In the genomic region with DNA sequence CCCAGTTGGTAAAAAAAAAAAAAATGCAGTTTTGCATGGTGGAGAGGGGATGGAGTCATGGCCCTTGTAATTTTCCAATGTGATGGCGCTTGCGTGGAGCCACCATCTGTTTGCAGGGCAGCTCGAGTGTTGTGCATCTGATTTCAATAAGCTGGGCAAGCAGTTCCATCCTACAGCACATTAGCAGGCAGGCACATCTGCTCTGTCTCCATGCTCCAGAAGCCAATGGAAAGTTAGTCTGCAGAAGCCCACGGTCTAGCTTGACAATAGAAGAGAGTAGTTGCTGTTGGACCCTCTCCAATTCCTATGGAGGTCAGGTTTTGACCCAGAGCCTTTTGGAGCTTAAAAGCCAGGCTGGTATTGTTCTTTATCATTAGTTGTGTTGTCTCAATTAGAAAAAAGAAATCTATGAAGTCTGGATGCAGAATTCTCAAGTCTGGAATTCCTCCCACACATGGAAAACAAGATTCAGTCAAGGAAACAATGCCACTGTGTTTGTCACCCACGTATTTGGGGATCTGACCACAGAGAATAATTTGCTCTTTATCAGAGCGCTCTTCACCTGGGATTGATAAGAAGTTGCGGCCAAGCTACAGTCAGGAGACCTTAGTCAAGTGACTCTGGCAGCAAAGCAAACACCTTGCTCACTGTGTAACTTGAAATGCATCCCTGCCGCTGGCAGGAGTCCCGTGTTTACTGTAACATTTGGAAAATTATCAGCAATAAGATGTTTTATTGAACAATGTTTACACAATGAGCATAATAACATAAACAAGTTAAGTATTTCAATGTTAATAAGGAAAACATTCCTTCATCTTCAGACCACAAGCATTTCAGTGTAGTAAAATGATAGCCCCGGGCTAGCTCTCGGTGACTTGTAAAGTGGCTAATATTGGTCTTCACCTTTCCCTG, we compare ENCODE assay signal across 16 cellular contexts. TPM values are rescaled to one million over a fixed set of nuclear protein-coding genes. Genes with fewer than 3 reads are reported as not detected.
A peak's percentile ranks its signal among the peaks of the same experiment; 100 is the strongest.
DNase-seq lines count a peak whose midpoint lies in the region; ATAC-seq and TF ChIP-seq lines count a peak whose summit lies in the region.
"Had no signal": no experiment of that assay in that cellular context is flagged by ENCODE, and none has a peak within 500 bp of the region (broad histone marks: within the 10 kb centered on the region; RNA-seq: fewer than 3 reads in every experiment).

No MANE protein-coding gene starts in this region.

- peak overlapping the region; percentile 11 for H3K27ac Mint-ChIP-seq in HFFc6
- no peak overlapping the region for H3K27ac Mint-ChIP-seq in CD8-positive, alpha-beta memory T cell
- H3K27ac Mint-ChIP-seq: activated naive CD4-positive, alpha-beta T cell treated with anti-CD3 and anti-CD28 coated beads, Interleukin-2, amount 10 ng/mL, durations not matched to agents 7 days and 5 days; endodermal cell had no signal

- no peaks in the 10 kb centered on the region for H3K36me3 ChIP-seq in CD8-positive, alpha-beta memory T cell (ENCODE audit: insufficient read depth, low read length)
- H3K36me3 ChIP-seq: brain microvascular endothelial cell had no signal

- peaks cover 99% of the 10 kb centered on the region for H3K4me1 Mint-ChIP-seq in HFFc6 (ENCODE audit: low read depth)
- no peaks in the 10 kb centered on the region for H3K4me1 Mint-ChIP-seq in CD8-positive, alpha-beta memory T cell
- H3K4me1 Mint-ChIP-seq: activated naive CD4-positive, alpha-beta T cell treated with anti-CD3 and anti-CD28 coated beads, Interleukin-2, amount 10 ng/mL, durations not matched to agents 7 days and 5 days had no signal

- H3K4me3 ChIP-seq in fibroblast of villous mesenchyme (ENCODE audit: low read depth, low read length): no peak overlapping the region
- H3K4me3 ChIP-seq in coronary artery: no peak overlapping the region
- H3K4me3 ChIP-seq in CD8-positive, alpha-beta memory T cell (ENCODE audit: low read length): no peak overlapping the region

- H3K36me3 Mint-ChIP-seq in HFFc6 (ENCODE audit: low read depth): peaks cover 80% of the 10 kb centered on the region
- no peaks in the 10 kb centered on the region for H3K36me3 Mint-ChIP-seq in CD8-positive, alpha-beta memory T cell
- H3K36me3 Mint-ChIP-seq: activated naive CD4-positive, alpha-beta T cell treated with anti-CD3 and anti-CD28 coated beads, Interleukin-2, amount 10 ng/mL, durations not matched to agents 7 days and 5 days had no signal

- CTCF ChIA-PET in CD8-positive, alpha-beta memory T cell (lab: Charles Lee): no interaction called here

- H3K27me3 ChIP-seq in CD8-positive, alpha-beta memory T cell (ENCODE audit: insufficient read depth, low read length, poor library complexity, severe bottlenecking): no peaks in the 10 kb centered on the region
- H3K27me3 ChIP-seq: brain microvascular endothelial cell had no signal

- H3K9me3 Mint-ChIP-seq in HFFc6: no peaks in the 10 kb centered on the region
- peaks cover 0 to 3% (median 0%) of the 10 kb centered on the region in 5 donors for H3K9me3 Mint-ChIP-seq in CD8-positive, alpha-beta memory T cell
- H3K9me3 Mint-ChIP-seq: activated naive CD4-positive, alpha-beta T cell treated with anti-CD3 and anti-CD28 coated beads, Interleukin-2, amount 10 ng/mL, durations not matched to agents 7 days and 5 days; endodermal cell had no signal

- peaks cover 7% of the 10 kb centered on the region for H3K27me3 Mint-ChIP-seq in HFFc6 (ENCODE audit: insufficient read depth)
- H3K27me3 Mint-ChIP-seq in CD8-positive, alpha-beta memory T cell: peaks cover 0 to 5% of the 10 kb centered on the region in 2 donors
- H3K27me3 Mint-ChIP-seq: activated naive CD4-positive, alpha-beta T cell treated with anti-CD3 and anti-CD28 coated beads, Interleukin-2, amount 10 ng/mL, durations not matched to agents 7 days and 5 days had no signal

- H3K27ac ChIP-seq in coronary artery: no peak overlapping the region
- no peak overlapping the region for H3K27ac ChIP-seq in CD8-positive, alpha-beta memory T cell (ENCODE audit: low read depth, low read length)
- H3K27ac ChIP-seq: brain microvascular endothelial cell had no signal

- no peaks in the 10 kb centered on the region for H3K4me1 ChIP-seq in CD8-positive, alpha-beta memory T cell (ENCODE audit: insufficient read depth, low read length)

- no peak for TF ChIP-seq CTCF in HFFc6 (IDR thresholded peaks at IDR 0.05)
- TF ChIP-seq CTCF in fibroblast of villous mesenchyme (IDR thresholded peaks at IDR 0.05; ENCODE audit: insufficient read depth, low read depth, low read length): no peak
- no peak for TF ChIP-seq CTCF in coronary artery (IDR thresholded peaks at IDR 0.05)

- DNase-seq in Ammon's horn (ENCODE audit: low spot score) (peak; percentile 16), HFFc6 (no peak), NCI-H774 (lab: John Stamatoyannopoulos, UW) (peak; percentile 37), fibroblast of villous mesenchyme (ENCODE audit: low read depth) (peak; percentile 70), coronary artery (ENCODE audit: low spot score) (no peak), SKM-1 (lab: John Stamatoyannopoulos, UW; ENCODE audit: unreplicated experiment) (no peak)
- DNase-seq in CD8-positive, alpha-beta memory T cell: no peak
- DNase-seq: activated naive CD4-positive, alpha-beta T cell treated with anti-CD3 and anti-CD28 coated beads, Interleukin-2, amount 10 ng/mL, durations not matched to agents 7 days and 5 days; brain microvascular endothelial cell; DND-41; endodermal cell; MM.1S; stimulated activated CD4-positive, alpha-beta T cell treated with anti-CD3 and anti-CD28 coated beads, Interleukin-12 subunit alpha, Interleukin-12 subunit beta, amount 100 ng/mL, for 4 hours had no signal

- POLR2A ChIA-PET in CD8-positive, alpha-beta memory T cell (lab: Charles Lee): no interaction called here

- no peak overlapping the region; the same call in 1 of the 2 replicates for H3K4me3 Mint-ChIP-seq in HFFc6
- H3K4me3 Mint-ChIP-seq in CD8-positive, alpha-beta memory T cell: no peak overlapping the region
- H3K4me3 Mint-ChIP-seq: activated naive CD4-positive, alpha-beta T cell treated with anti-CD3 and anti-CD28 coated beads, Interleukin-2, amount 10 ng/mL, durations not matched to agents 7 days and 5 days; endodermal cell had no signal

- ATAC-seq in HG03108 (IDR thresholded peaks at IDR 0.05; ENCODE audit: unreplicated experiment): no peak

- H3K9me3 ChIP-seq in CD8-positive, alpha-beta memory T cell (ENCODE audit: low read length): no peaks in the 10 kb centered on the region

RNA-seq across cellular contexts. Expression of a gene that starts 20.7 kb away (rescaled TPM):
- 10 to 100 TPM; 44.4 to 53.8 (median 51.0) TPM for total RNA-seq in HFFc6 (2021; fragmentation: NEBNext Ultra II Directional; extraction: Animal tissue kit (Norgen Biotek cat#: 25700))
- 0.86 and 1.6 TPM in 2 replicates for total RNA-seq in fibroblast of villous mesenchyme
- not detected for total RNA-seq in CD8-positive, alpha-beta memory T cell
- polyA plus RNA-seq in CD8-positive, alpha-beta memory T cell: not detected
- total RNA-seq: HT-29, SK-MEL-5 had no signal

Comparison
In these comparisons a context has a peak if more than half of its experiments do, and no peak if none do; other contexts are left out.
1. DNase-seq: peak in Ammon's horn (single experiment), NCI-H774 (single experiment) and fibroblast of villous mesenchyme (single experiment); none in HFFc6 (single experiment), coronary artery (single experiment), CD8-positive, alpha-beta memory T cell (0 of 5) and SKM-1 (single experiment).
2. RNA of a gene that starts 20.7 kb away (total RNA-seq): 44.4 to 53.8 TPM in HFFc6; 0.86 to 1.6 TPM in fibroblast of villous mesenchyme and not detected in CD8-positive, alpha-beta memory T cell; every median in the first group is over 10 times any median in the second.